25 cellular contexts compared by ENCODE assay signal in genomic region chr9:91341749-91342148, GRCh38. TPM values are rescaled to one million over a fixed set of nuclear protein-coding genes. Genes with fewer than 3 reads are reported as not detected.
DNase-seq lines count a peak whose midpoint lies in the region; ATAC-seq and TF ChIP-seq lines count a peak whose summit lies in the region.
"Had no signal": no experiment of that assay in that cellular context is flagged by ENCODE, and none has a peak within 500 bp of the region (broad histone marks: within the 10 kb centered on the region; RNA-seq: fewer than 3 reads in every experiment).

No MANE protein-coding gene starts in this region.

- ATAC-seq in activated CD8-positive, alpha-beta T cell treated with anti-CD3 and anti-CD28 coated beads for 36 hours: no peak
- ATAC-seq in activated CD8-positive, alpha-beta T cell treated with anti-CD3 and anti-CD28 coated beads, Interleukin-2, amount 10 ng/mL, durations not matched to agents 7 days and 5 days: no peak
- no peak for ATAC-seq in stimulated activated naive CD8-positive, alpha-beta T cell treated with anti-CD3 and anti-CD28 coated beads, Interleukin-15, Interleukin-2, amounts not matched to agents 100 U/mL and 50 U/mL, for 24 hours
- no peak for ATAC-seq in natural killer cell
- ATAC-seq in gastrocnemius medialis: no peak
- no peak for ATAC-seq in HG03139 (IDR thresholded peaks at IDR 0.05; ENCODE audit: unreplicated experiment)
- no peak for ATAC-seq in GM18868 (IDR thresholded peaks at IDR 0.05; ENCODE audit: unreplicated experiment)
- ATAC-seq: lower lobe of right lung, mucosa of descending colon, T-cell had no signal

- no peak for TF ChIP-seq POLR2A in gastrocnemius medialis (IDR thresholded peaks at IDR 0.05)

- no peak for DNase-seq in activated CD8-positive, alpha-beta T cell treated with anti-CD3 and anti-CD28 coated beads for 36 hours
- no peak for DNase-seq in activated CD8-positive, alpha-beta T cell treated with anti-CD3 and anti-CD28 coated beads, Interleukin-2, amount 10 ng/mL, durations not matched to agents 7 days and 5 days
- no peak for DNase-seq in stimulated activated naive CD8-positive, alpha-beta T cell treated with anti-CD3 and anti-CD28 coated beads, Interleukin-15, Interleukin-2, amounts not matched to agents 100 U/mL and 50 U/mL, for 24 hours
- DNase-seq in natural killer cell (no peak), gastrocnemius medialis (no peak)
- DNase-seq: activated effector memory CD4-positive, alpha-beta T cell treated with anti-CD3 and anti-CD28 coated beads, Interleukin-2, amount 50 U/mL, for 16 hours; brain microvascular endothelial cell; effector CD8-positive, alpha-beta T cell; GM23248; lower lobe of right lung; mucosa of descending colon; NCI-H1436 treated with DMSO at 0.1 percent for 48 hours; NCI-H2107; NCI-H748 treated with DMSO at 0.1 percent for 48 hours; RPMI8226; sigmoid colon; stimulated activated CD4-positive, alpha-beta T cell treated with anti-CD3 and anti-CD28 coated beads, Interleukin-4, amount 100 ng/mL, for 4 hours; stimulated activated naive CD8-positive, alpha-beta T cell treated with anti-CD3 and anti-CD28 coated beads, Interleukin-15, amount 100 ng/mL, for 72 hours; T-cell had no signal

- POLR2A ChIA-PET in activated CD8-positive, alpha-beta T cell treated with anti-CD3 and anti-CD28 coated beads for 36 hours (lab: Charles Lee): interaction anchor here (0.5 to 1.8 kb wide), 8 partner anchors 9 to 307 kb away, joined by 3 to 10 read pairs (median 3); partner anchors contain the start of gene NFIL3
- POLR2A ChIA-PET in activated CD8-positive, alpha-beta T cell treated with anti-CD3 and anti-CD28 coated beads, Interleukin-2, amount 10 ng/mL, durations not matched to agents 7 days and 5 days (lab: Charles Lee): interaction anchor here (0.6 kb wide), 1 partner anchor 138 kb away, joined by 3 read pairs; no protein-coding TSS in a partner anchor

- no peak overlapping the region for H3K27ac ChIP-seq in gastrocnemius medialis
- H3K27ac ChIP-seq: A549, brain microvascular endothelial cell, GM23248, KMS-11, lower lobe of right lung, sigmoid colon had no signal

- no peak overlapping the region for H3K4me3 ChIP-seq in gastrocnemius medialis
- H3K4me3 ChIP-seq: A549, GM23248, lower lobe of right lung, mucosa of descending colon, sigmoid colon, tibial nerve had no signal

- H3K4me1 Mint-ChIP-seq in activated CD8-positive, alpha-beta T cell treated with anti-CD3 and anti-CD28 coated beads for 36 hours (ENCODE audit: low read depth): peaks cover 55% of the 10 kb centered on the region
- H3K4me1 Mint-ChIP-seq in activated CD8-positive, alpha-beta T cell treated with anti-CD3 and anti-CD28 coated beads, Interleukin-2, amount 10 ng/mL, durations not matched to agents 7 days and 5 days (ENCODE audit: low read depth): peaks cover 34% of the 10 kb centered on the region
- peaks cover 36% of the 10 kb centered on the region for H3K4me1 Mint-ChIP-seq in stimulated activated naive CD8-positive, alpha-beta T cell treated with anti-CD3 and anti-CD28 coated beads, Interleukin-15, Interleukin-2, amounts not matched to agents 100 ng/mL and 50 ng/mL, for 24 hours (ENCODE audit: low read depth)
- peaks cover 53 to 59% of the 10 kb centered on the region in 2 donors for H3K4me1 Mint-ChIP-seq in natural killer cell

- intact Hi-C loops in activated CD8-positive, alpha-beta T cell treated with anti-CD3 and anti-CD28 coated beads for 36 hours (cut with micrococcal nuclease): no loop called here
- intact Hi-C loops in natural killer cell (cut with micrococcal nuclease): no loop called here
- intact Hi-C loops in gastrocnemius medialis (cut with DNase I; ENCODE audit: low total_unique reads): no loop called here

- no peaks in the 10 kb centered on the region for H3K27me3 ChIP-seq in gastrocnemius medialis
- H3K27me3 ChIP-seq: brain microvascular endothelial cell, sigmoid colon, tibial nerve had no signal

- H3K36me3 Mint-ChIP-seq in activated CD8-positive, alpha-beta T cell treated with anti-CD3 and anti-CD28 coated beads for 36 hours (ENCODE audit: low read depth): peaks cover 70% of the 10 kb centered on the region
- H3K36me3 Mint-ChIP-seq in activated CD8-positive, alpha-beta T cell treated with anti-CD3 and anti-CD28 coated beads, Interleukin-2, amount 10 ng/mL, durations not matched to agents 7 days and 5 days (ENCODE audit: low read depth): peaks cover 68% of the 10 kb centered on the region
- H3K36me3 Mint-ChIP-seq in stimulated activated naive CD8-positive, alpha-beta T cell treated with anti-CD3 and anti-CD28 coated beads, Interleukin-15, Interleukin-2, amounts not matched to agents 100 ng/mL and 50 ng/mL, for 24 hours (ENCODE audit: low read depth): peaks cover 71% of the 10 kb centered on the region
- H3K36me3 Mint-ChIP-seq in natural killer cell: peaks cover 7% of the 10 kb centered on the region

- H3K36me3 ChIP-seq in gastrocnemius medialis: peaks cover 0 to 27% of the 10 kb centered on the region in 2 donors

- in situ Hi-C loops in gastrocnemius medialis (cut with MboI; ENCODE audit: low sequenced_read_pairs in 4 of 4): no loop called here

- H3K4me1 ChIP-seq in gastrocnemius medialis: peaks cover 5 to 8% of the 10 kb centered on the region in 2 donors
- H3K4me1 ChIP-seq: A549, lower lobe of right lung, sigmoid colon had no signal

- peak overlapping the region; percentile 71 for H3K27ac Mint-ChIP-seq in activated CD8-positive, alpha-beta T cell treated with anti-CD3 and anti-CD28 coated beads for 36 hours
- H3K27ac Mint-ChIP-seq in activated CD8-positive, alpha-beta T cell treated with anti-CD3 and anti-CD28 coated beads, Interleukin-2, amount 10 ng/mL, durations not matched to agents 7 days and 5 days: no peak overlapping the region
- H3K27ac Mint-ChIP-seq in stimulated activated naive CD8-positive, alpha-beta T cell treated with anti-CD3 and anti-CD28 coated beads, Interleukin-15, Interleukin-2, amounts not matched to agents 100 ng/mL and 50 ng/mL, for 24 hours: peak overlapping the region; percentile 1
- H3K27ac Mint-ChIP-seq in natural killer cell: peak overlapping the region; percentile 27 to 61

- peaks cover 2% of the 10 kb centered on the region for H3K9me3 Mint-ChIP-seq in activated CD8-positive, alpha-beta T cell treated with anti-CD3 and anti-CD28 coated beads for 36 hours
- H3K9me3 Mint-ChIP-seq in activated CD8-positive, alpha-beta T cell treated with anti-CD3 and anti-CD28 coated beads, Interleukin-2, amount 10 ng/mL, durations not matched to agents 7 days and 5 days (ENCODE audit: insufficient read depth): peaks cover 9% of the 10 kb centered on the region
- no peaks in the 10 kb centered on the region for H3K9me3 Mint-ChIP-seq in stimulated activated naive CD8-positive, alpha-beta T cell treated with anti-CD3 and anti-CD28 coated beads, Interleukin-15, Interleukin-2, amounts not matched to agents 100 ng/mL and 50 ng/mL, for 24 hours
- no peaks in the 10 kb centered on the region for H3K9me3 Mint-ChIP-seq in natural killer cell

- no peaks in the 10 kb centered on the region for H3K9me3 ChIP-seq in gastrocnemius medialis
- H3K9me3 ChIP-seq: A549, lower lobe of right lung, mucosa of descending colon, sigmoid colon, tibial nerve had no signal

- H3K4me3 Mint-ChIP-seq in activated CD8-positive, alpha-beta T cell treated with anti-CD3 and anti-CD28 coated beads for 36 hours: no peak overlapping the region
- no peak overlapping the region for H3K4me3 Mint-ChIP-seq in activated CD8-positive, alpha-beta T cell treated with anti-CD3 and anti-CD28 coated beads, Interleukin-2, amount 10 ng/mL, durations not matched to agents 7 days and 5 days
- peak overlapping the region; percentile 0 for H3K4me3 Mint-ChIP-seq in stimulated activated naive CD8-positive, alpha-beta T cell treated with anti-CD3 and anti-CD28 coated beads, Interleukin-15, Interleukin-2, amounts not matched to agents 100 ng/mL and 50 ng/mL, for 24 hours
- H3K4me3 Mint-ChIP-seq in natural killer cell: peak overlapping the region; percentile 28
- H3K4me3 Mint-ChIP-seq: T-cell had no signal

- no peaks in the 10 kb centered on the region for H3K27me3 Mint-ChIP-seq in activated CD8-positive, alpha-beta T cell treated with anti-CD3 and anti-CD28 coated beads for 36 hours
- H3K27me3 Mint-ChIP-seq in activated CD8-positive, alpha-beta T cell treated with anti-CD3 and anti-CD28 coated beads, Interleukin-2, amount 10 ng/mL, durations not matched to agents 7 days and 5 days (ENCODE audit: low read depth): no peaks in the 10 kb centered on the region
- H3K27me3 Mint-ChIP-seq in stimulated activated naive CD8-positive, alpha-beta T cell treated with anti-CD3 and anti-CD28 coated beads, Interleukin-15, Interleukin-2, amounts not matched to agents 100 ng/mL and 50 ng/mL, for 24 hours: no peaks in the 10 kb centered on the region
- H3K27me3 Mint-ChIP-seq in natural killer cell (ENCODE audit: low read depth in 2 of 2): no peaks in the 10 kb centered on the region
- H3K27me3 Mint-ChIP-seq: stimulated activated naive CD8-positive, alpha-beta T cell treated with anti-CD3 and anti-CD28 coated beads, Interleukin-15, amount 100 ng/mL, for 72 hours; T-cell had no signal

- CTCF ChIA-PET in activated CD8-positive, alpha-beta T cell treated with anti-CD3 and anti-CD28 coated beads for 36 hours (lab: Charles Lee): interaction anchor here (0.6 to 1.6 kb wide), 10 partner anchors 13 to 428 kb away, joined by 3 to 6 read pairs (median 3); no protein-coding TSS in a partner anchor
- CTCF ChIA-PET in activated CD8-positive, alpha-beta T cell treated with anti-CD3 and anti-CD28 coated beads, Interleukin-2, amount 10 ng/mL, durations not matched to agents 7 days and 5 days (lab: Charles Lee): interaction anchor here (0.7 to 2.1 kb wide), 11 partner anchors 14 to 429 kb away, joined by 3 to 12 read pairs (median 4); partner anchors contain the start of gene NFIL3

- TF ChIP-seq CTCF in activated CD8-positive, alpha-beta T cell treated with anti-CD3 and anti-CD28 coated beads for 36 hours (IDR thresholded peaks at IDR 0.05): no peak
- TF ChIP-seq CTCF in natural killer cell (IDR thresholded peaks at IDR 0.05) (no peak), gastrocnemius medialis (IDR thresholded peaks at IDR 0.05 in 4 of 5, conservative IDR thresholded peaks at IDR 0.05 in 1 of 5) (no peak)

RNA-seq across cellular contexts. Expression of gene AUH, which starts 20.0 kb away (rescaled TPM):
- total RNA-seq in activated CD8-positive, alpha-beta T cell treated with anti-CD3 and anti-CD28 coated beads for 36 hours: 10 to 100 TPM; 30.8 to 31.1 TPM
- 10 to 100 TPM; 15.5 to 15.6 TPM for total RNA-seq in activated CD8-positive, alpha-beta T cell treated with anti-CD3 and anti-CD28 coated beads, Interleukin-2, amount 10 ng/mL, durations not matched to agents 7 days and 5 days
- 10 to 100 TPM; 26.7 to 36.6 (median 34.9) TPM for total RNA-seq in natural killer cell
- total RNA-seq in gastrocnemius medialis: 10 to 100 TPM; 17.1 to 28.2 (median 20.8) TPM

Comparison
In these comparisons a context has a peak if more than half of its experiments do, and no peak if none do; other contexts are left out.
1. H3K4me3 Mint-ChIP-seq: peak in stimulated activated naive CD8-positive, alpha-beta T cell treated with anti-CD3 and anti-CD28 coated beads, Interleukin-15, Interleukin-2, amounts not matched to agents 100 ng/mL and 50 ng/mL, for 24 hours (single experiment) and natural killer cell (single experiment); none in activated CD8-positive, alpha-beta T cell treated with anti-CD3 and anti-CD28 coated beads for 36 hours (single experiment) and activated CD8-positive, alpha-beta T cell treated with anti-CD3 and anti-CD28 coated beads, Interleukin-2, amount 10 ng/mL, durations not matched to agents 7 days and 5 days (single experiment).